Comparison of ENCODE assay signal across 27 cellular contexts in genomic region chr14:63504628-63505027, GRCh38. TPM values are rescaled to one million over a fixed set of nuclear protein-coding genes. Genes with fewer than 3 reads are reported as not detected.
DNase-seq lines count a peak whose midpoint lies in the region; FAIRE-seq and TF ChIP-seq lines count a peak whose summit lies in the region.
"Had no signal": no experiment of that assay in that cellular context is flagged by ENCODE, and none has a peak within 500 bp of the region (broad histone marks: within the 10 kb centered on the region; RNA-seq: fewer than 3 reads in every experiment).

No MANE protein-coding gene starts in this region.

- dilution Hi-C loops in endothelial cell of umbilical vein (cut with MboI; ENCODE audit: extremely low pct_ligation_motif_present, low sequenced_read_pairs) = no loop called here

- no peak overlapping the region for H3K4me3 ChIP-seq in endothelial cell of umbilical vein (replicated peaks in 1 of 3; ENCODE audit: insufficient read depth in 1 of 3, low read depth in 1 of 3, low read length in 3 of 3)
- no peak overlapping the region for H3K4me3 ChIP-seq in tibial artery
- H3K4me3 ChIP-seq: adrenal gland, coronary artery, lung, sigmoid colon, tibial nerve had no signal

- peaks cover 16% of the 10 kb centered on the region for H4K20me1 ChIP-seq in endothelial cell of umbilical vein (replicated peaks; ENCODE audit: control insufficient read depth, extremely low read depth, insufficient read depth, low read length)

- FAIRE-seq in H54 (lab: Jason Lieb, UNC) (peak; percentile 81), endothelial cell of umbilical vein (lab: Jason Lieb, UNC) (peak; percentile 26)
- FAIRE-seq: GM12891, H1, HepG2, TTC549 had no signal

- DNase-seq in H54 (ENCODE audit: insufficient read length, low spot score) (no peak), RPMI7951 (ENCODE audit: low read depth) (peak; percentile 71), endothelial cell of umbilical vein (ENCODE audit: low read depth, low spot score) (no peak), renal cortical epithelial cell (ENCODE audit: low read depth) (peak; percentile 31), C1 segment of cervical spinal cord (lab: John Stamatoyannopoulos, UW) (no peak), tibial artery (no peak), middle frontal gyrus (ENCODE audit: extremely low spot score, low spot score) (no peak)
- DNase-seq: activated CD4-positive, alpha-beta T cell treated with anti-CD3 and anti-CD28 coated beads for 36 hours; activated naive CD4-positive, alpha-beta T cell; activated T-cell treated with anti-CD3 and anti-CD28 coated beads, Interleukin-2, amount 50 U/mL, for 48 hours; adrenal gland; endodermal cell; head of caudate nucleus; NCI-H1092; NCI-H187 treated with DMSO at 0.1 percent for 48 hours; NCI-H2227 treated with DMSO at 0.1 percent for 48 hours; SHP77; sigmoid colon; stimulated activated CD4-positive, alpha-beta T cell treated with anti-CD3 and anti-CD28 coated beads, Interleukin-15, amount 100 ng/mL, for 24 hours; stimulated activated naive CD8-positive, alpha-beta T cell treated with anti-CD3 and anti-CD28 coated beads, Interleukin-15, amount 100 ng/mL, for 72 hours had no signal

- no peak overlapping the region for H2AFZ ChIP-seq in endothelial cell of umbilical vein (ENCODE audit: low read depth, low read length)

- intact Hi-C loops in endothelial cell of umbilical vein (cut with micrococcal nuclease) (no loop called here), tibial artery (cut with DNase I; ENCODE audit: low total_unique reads) (no loop called here)

- no TSS peak for BruUV-seq in endothelial cell of umbilical vein (replicated peaks; lab: Mats Ljungman, UMichigan)

- POLR2A ChIA-PET in endothelial cell of umbilical vein (lab: Charles Lee) = no interaction called here

- H3K4me1 ChIP-seq in endothelial cell of umbilical vein (ENCODE audit: control insufficient read depth, extremely low read depth, insufficient read depth, low read length) (no peaks in the 10 kb centered on the region), tibial artery (peaks cover 0 to 11% (median 1%) of the 10 kb centered on the region in 4 donors)
- H3K4me1 ChIP-seq: tibial nerve had no signal

- H3K27me3 ChIP-seq in endothelial cell of umbilical vein (ENCODE audit: control insufficient read depth in 2 of 2, insufficient read depth in 2 of 2, low read length in 2 of 2) (no peaks in the 10 kb centered on the region), tibial artery (no peaks in the 10 kb centered on the region)
- H3K27me3 ChIP-seq: adrenal gland, sigmoid colon, tibial nerve had no signal

- no peaks in the 10 kb centered on the region for H3K9me3 ChIP-seq in endothelial cell of umbilical vein (replicated peaks; ENCODE audit: control insufficient read depth, insufficient read depth, low read length)
- H3K9me3 ChIP-seq in tibial artery = no peaks in the 10 kb centered on the region
- H3K9me3 ChIP-seq: adrenal gland, sigmoid colon, tibial nerve had no signal

- peaks cover 76% of the 10 kb centered on the region for H3K79me2 ChIP-seq in endothelial cell of umbilical vein (ENCODE audit: control insufficient read depth, insufficient read depth, low read length)

- no peak overlapping the region for H3K4me2 ChIP-seq in endothelial cell of umbilical vein (ENCODE audit: insufficient read depth, low read length)

- CTCF ChIA-PET in endothelial cell of umbilical vein (lab: Charles Lee) = interaction anchor here (1.1 to 1.3 kb wide), 2 partner anchors 9 to 12 kb away, joined by 3 to 4 read pairs; no protein-coding TSS in a partner anchor

- no peaks in the 10 kb centered on the region for H3K9me1 ChIP-seq in endothelial cell of umbilical vein (replicated peaks; ENCODE audit: control insufficient read depth, extremely low read depth, insufficient read depth, low read length)

- H3K9ac ChIP-seq in endothelial cell of umbilical vein (replicated peaks; ENCODE audit: extremely low read depth, insufficient read depth, low read length) = no peak overlapping the region

- H3K36me3 ChIP-seq in endothelial cell of umbilical vein (ENCODE audit: control insufficient read depth in 2 of 2, extremely low read depth in 1 of 2, insufficient read depth in 2 of 2, low read length in 2 of 2) = peaks cover 0 to 3% of the 10 kb centered on the region in 2 experiments
- no peaks in the 10 kb centered on the region for H3K36me3 ChIP-seq in tibial artery
- H3K36me3 ChIP-seq: adrenal gland, sigmoid colon had no signal

- TF ChIP-seq CTCF in endothelial cell of umbilical vein (IDR thresholded peaks at IDR 0.05; ENCODE audit: extremely low read depth in 1 of 2, insufficient read depth in 1 of 2, low read depth in 1 of 2, low read length in 2 of 2) (no peak), tibial artery (IDR thresholded peaks at IDR 0.05) (no peak)

- TF ChIP-seq POLR2A in H54 (IDR thresholded peaks at IDR 0.05; ENCODE audit: low read depth, low read length) (no peak), endothelial cell of umbilical vein (IDR thresholded peaks at IDR 0.05; ENCODE audit: low read depth, low read length) (no peak)

- H3K27ac ChIP-seq in endothelial cell of umbilical vein (ENCODE audit: insufficient read depth, low read depth, low read length) (no peak overlapping the region), tibial artery (no peak overlapping the region)
- H3K27ac ChIP-seq: adrenal gland, coronary artery, sigmoid colon, tibial nerve had no signal

TF ChIP-seq in endothelial cell of umbilical vein, 7 proteins besides CTCF, POLR2A, EP300 and RAD21:
- TF ChIP-seq MAX (IDR thresholded peaks at IDR 0.05; ENCODE audit: insufficient read depth, insufficient read length) (no peak), JUN (IDR thresholded peaks at IDR 0.05; ENCODE audit: borderline replicate concordance, insufficient read depth, insufficient read length, low read depth) (no peak), EZH2 (IDR thresholded peaks at IDR 0.05; ENCODE audit: borderline replicate concordance, low read depth, low read length, severe bottlenecking) (no peak), POLR2AphosphoS5 (IDR thresholded peaks at IDR 0.05; ENCODE audit: insufficient read depth, low read depth, low read length) (no peak), GATA2 (IDR thresholded peaks at IDR 0.05; ENCODE audit: insufficient read depth, insufficient read length, low read depth, low read length) (no peak), FOS (IDR thresholded peaks at IDR 0.05; ENCODE audit: borderline replicate concordance, insufficient read depth, low read length) (no peak)
TF ChIP-seq in endothelial cell of umbilical vein: peak in this region for 0.

RNA-seq across cellular contexts. Expression of gene PPP2R5E, which starts 38.5 kb away (rescaled TPM):
- total RNA-seq in RPMI7951 (2014; rRNA removed; shearing (Covaris generic)) = 17.6 and 21.9 TPM in 2 replicates
- total RNA-seq in endothelial cell of umbilical vein = 51.1 and 52.5 TPM in 2 replicates
- 3.7 and 4.9 TPM in 2 replicates for polyA plus RNA-seq in endothelial cell of umbilical vein
- 9.5 and 10.2 TPM in 2 replicates for polyA plus RNA-seq in endothelial cell of umbilical vein (2011; cell fraction: cytosol; rRNA removed)
- 10.7 and 14.5 TPM in 2 replicates for polyA plus RNA-seq in endothelial cell of umbilical vein (2011; cell fraction: nucleus; rRNA removed)
- 19.3 and 31.2 TPM in 2 replicates for polyA plus RNA-seq in endothelial cell of umbilical vein (2012)
- polyA minus RNA-seq in endothelial cell of umbilical vein = 15.3 and 16.8 TPM in 2 replicates
- 20.7 TPM for polyA minus RNA-seq in endothelial cell of umbilical vein (2011; cell fraction: cytosol; rRNA and poly(A)+ RNA removed)
- polyA minus RNA-seq in endothelial cell of umbilical vein (2011; cell fraction: nucleus; rRNA and poly(A)+ RNA removed) = 30.4 and 39.3 TPM in 2 replicates
- total RNA-seq in renal cortical epithelial cell = 24.0 and 54.4 TPM in 2 replicates

Comparison
In these comparisons a context has a peak if more than half of its experiments do, and no peak if none do; other contexts are left out.
1. DNase-seq: peak in RPMI7951 (single experiment) and renal cortical epithelial cell (single experiment); none in H54 (single experiment), endothelial cell of umbilical vein (single experiment), C1 segment of cervical spinal cord (0 of 14), tibial artery (0 of 2) and middle frontal gyrus (single experiment).